Comparison of ENCODE assay signal across 33 cellular contexts in the genomic region with DNA sequence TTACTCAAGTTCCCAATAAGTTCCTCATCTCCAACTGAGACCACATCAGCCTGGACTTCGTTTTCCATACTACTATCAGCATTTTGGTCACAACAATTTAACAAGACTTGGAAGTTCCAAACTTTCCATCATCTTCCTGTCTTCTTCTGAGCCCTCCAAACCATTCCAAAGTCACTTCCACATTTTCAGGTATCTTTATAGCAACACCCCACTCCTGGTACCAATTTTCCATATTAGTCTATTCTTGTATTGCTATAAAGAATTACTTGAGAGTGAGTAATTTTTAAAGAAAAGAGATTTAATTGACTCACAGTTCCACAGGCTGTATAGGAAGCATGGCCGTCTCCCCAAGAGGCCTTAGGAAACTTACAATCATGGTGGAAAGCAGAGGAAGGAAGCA.
"Had no signal": no experiment of that assay in that cellular context is flagged by ENCODE, and none has a peak within 500 bp of the region (broad histone marks: within the 10 kb centered on the region; RNA-seq: fewer than 3 reads in every experiment).

No MANE protein-coding gene starts in this region.

- FAIRE-seq: RCC 7860 had no signal

- H3K4me1 ChIP-seq: SJCRH30 had no signal

- ATAC-seq: Panc1, Right ventricle myocardium inferior, SK-N-SH treated with all-trans-retinoic acid at 6 μM for 48 hours had no signal

- H3K36me3 ChIP-seq: SJCRH30 had no signal

- H3K27me3 ChIP-seq: SJCRH30 had no signal

- H2AFZ ChIP-seq: PC-9 had no signal

- H3K27ac ChIP-seq: KMS-11, PC-9, RWPE1, SJCRH30, SK-N-MC had no signal

- H3K4me3 ChIP-seq: PC-9, SJCRH30, SK-N-MC had no signal

- H3K4me2 ChIP-seq: KMS-11, PC-9 had no signal

- DNase-seq: Karpas-422, KBM-7, MM.1S, MV-4-11, NCI-H1092, NCI-H1105, NCI-H1417 treated with DMSO at 0.1 percent for 48 hours, NCI-H1436 treated with DMSO at 0.1 percent for 48 hours, NCI-H1694 treated with DMSO at 0.1 percent for 48 hours, NCI-H187 treated with DMSO at 0.1 percent for 48 hours, NCI-H2029, NCI-H2081, NCI-H2107, NCI-H2171, NCI-H2227 treated with DMSO at 0.1 percent for 48 hours, NCI-H446 treated with DMSO at 0.1 percent for 48 hours, NCI-H510A, NCI-H524, NCI-H526, NCI-H69, NCI-H748 treated with DMSO at 0.1 percent for 48 hours, NCI-H82, PC-9, SHP77, SIG-M5, SJCRH30 had no signal

- H3K9ac ChIP-seq: KMS-11 had no signal
